ENCODE assay signal across 1 cellular context in genomic region chr12:57517187-57517586, GRCh38.
TF ChIP-seq lines count a peak whose summit lies in the region.

No MANE protein-coding gene starts in this region.

TF ChIP-seq in endothelial cell of umbilical vein, 7 proteins besides CTCF, POLR2A, EP300 and RAD21:
- TF ChIP-seq POLR2AphosphoS5 (IDR thresholded peaks at IDR 0.05; ENCODE audit: insufficient read depth, low read depth, low read length) (no peak), JUN (IDR thresholded peaks at IDR 0.05; ENCODE audit: borderline replicate concordance, insufficient read depth, insufficient read length, low read depth) (no peak), MAX (IDR thresholded peaks at IDR 0.05; ENCODE audit: insufficient read depth, insufficient read length) (no peak), FOS (IDR thresholded peaks at IDR 0.05; ENCODE audit: borderline replicate concordance, insufficient read depth, low read length) (no peak), GATA2 (IDR thresholded peaks at IDR 0.05; ENCODE audit: insufficient read depth, insufficient read length, low read depth, low read length) (no peak), MYC (IDR thresholded peaks at IDR 0.05; ENCODE audit: low read depth, low read length) (no peak), EZH2 (IDR thresholded peaks at IDR 0.05; ENCODE audit: borderline replicate concordance, low read depth, low read length, severe bottlenecking) (no peak)
TF ChIP-seq in endothelial cell of umbilical vein: peak in this region for 0.
